Comparison of ENCODE assay signal across 11 cellular contexts in the genomic region with DNA sequence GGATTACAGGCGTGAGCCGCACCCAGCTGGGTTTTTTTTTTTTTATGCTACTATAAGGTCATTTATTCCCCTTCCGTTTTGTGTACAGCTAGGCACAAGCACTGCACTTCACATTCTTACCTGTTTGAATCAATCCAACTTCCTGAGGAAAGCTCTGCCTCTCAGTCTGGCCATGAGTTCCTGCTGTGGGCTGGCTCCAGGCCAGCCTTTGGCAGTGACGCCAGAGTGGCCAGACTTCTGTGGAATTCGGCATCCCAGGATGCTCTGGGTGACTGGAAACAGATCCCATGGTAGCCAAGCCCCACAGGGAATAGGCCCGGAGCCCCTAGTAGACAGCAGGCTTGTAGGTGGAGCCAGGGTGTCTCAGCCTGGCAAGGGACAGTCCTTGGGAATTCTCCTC. TPM values are rescaled to one million over a fixed set of nuclear protein-coding genes. Genes with fewer than 3 reads are reported as not detected.
DNase-seq lines count a peak whose midpoint lies in the region; ATAC-seq lines count a peak whose summit lies in the region.
"Had no signal": no experiment of that assay in that cellular context is flagged by ENCODE, and none has a peak within 500 bp of the region (broad histone marks: within the 10 kb centered on the region; RNA-seq: fewer than 3 reads in every experiment).

No MANE protein-coding gene starts in this region.

- H3K36me3 Mint-ChIP-seq in activated T-cell treated with anti-CD3 and anti-CD28 coated beads, Interleukin-2, amount 50 U/mL, for 24 hours (ENCODE audit: low read depth): no peaks in the 10 kb centered on the region
- H3K36me3 Mint-ChIP-seq in activated T-cell treated with anti-CD3 and anti-CD28 coated beads, Interleukin-2, amount 50 U/mL, for 4 hours (ENCODE audit: insufficient read depth): no peaks in the 10 kb centered on the region

- H3K4me3 Mint-ChIP-seq in activated T-cell treated with anti-CD3 and anti-CD28 coated beads, Interleukin-2, amount 50 U/mL, for 24 hours: no peak overlapping the region
- no peak overlapping the region for H3K4me3 Mint-ChIP-seq in activated T-cell treated with anti-CD3 and anti-CD28 coated beads, Interleukin-2, amount 50 U/mL, for 4 hours
- H3K4me3 Mint-ChIP-seq: B cell had no signal

- no peaks in the 10 kb centered on the region for H3K9me3 Mint-ChIP-seq in activated T-cell treated with anti-CD3 and anti-CD28 coated beads, Interleukin-2, amount 50 U/mL, for 24 hours
- no peaks in the 10 kb centered on the region for H3K9me3 Mint-ChIP-seq in activated T-cell treated with anti-CD3 and anti-CD28 coated beads, Interleukin-2, amount 50 U/mL, for 4 hours

- no peak for ATAC-seq in activated T-cell treated with anti-CD3 and anti-CD28 coated beads, Interleukin-2, amount 50 U/mL, for 4 hours
- peak; percentile 94 for ATAC-seq in left colon
- ATAC-seq in HG02870 (IDR thresholded peaks at IDR 0.05; ENCODE audit: unreplicated experiment): no peak
- ATAC-seq in HG03457 (IDR thresholded peaks at IDR 0.05; ENCODE audit: unreplicated experiment): no peak
- ATAC-seq in GM18867 (IDR thresholded peaks at IDR 0.05; ENCODE audit: unreplicated experiment): no peak

- peak overlapping the region; percentile 33 for H3K27ac Mint-ChIP-seq in activated T-cell treated with anti-CD3 and anti-CD28 coated beads, Interleukin-2, amount 50 U/mL, for 24 hours
- H3K27ac Mint-ChIP-seq: B cell had no signal

- intact Hi-C loops in left colon (cut with DNase I, micrococcal nuclease): no loop called here

- DNase-seq in activated T-cell treated with anti-CD3 and anti-CD28 coated beads, Interleukin-2, amount 50 U/mL, for 24 hours: no peak
- DNase-seq in activated T-cell treated with anti-CD3 and anti-CD28 coated beads, Interleukin-2, amount 50 U/mL, for 4 hours: no peak
- peak; percentile 77 for DNase-seq in cerebellar cortex (ENCODE audit: low spot score)
- DNase-seq in left colon: peak; percentile 58 to 68
- DNase-seq in retina: no peak
- DNase-seq: activated CD4-positive, alpha-beta T cell treated with anti-CD3 and anti-CD28 coated beads, Interleukin-2, amount 50 U/mL, for 1 hour had no signal

- H3K27me3 Mint-ChIP-seq in activated T-cell treated with anti-CD3 and anti-CD28 coated beads, Interleukin-2, amount 50 U/mL, for 24 hours: peaks cover 7% of the 10 kb centered on the region
- H3K27me3 Mint-ChIP-seq in activated T-cell treated with anti-CD3 and anti-CD28 coated beads, Interleukin-2, amount 50 U/mL, for 4 hours (ENCODE audit: low read depth): no peaks in the 10 kb centered on the region

- peaks cover 50% of the 10 kb centered on the region for H3K4me1 Mint-ChIP-seq in activated T-cell treated with anti-CD3 and anti-CD28 coated beads, Interleukin-2, amount 50 U/mL, for 24 hours (ENCODE audit: low read depth)
- peaks cover 2% of the 10 kb centered on the region for H3K4me1 Mint-ChIP-seq in activated T-cell treated with anti-CD3 and anti-CD28 coated beads, Interleukin-2, amount 50 U/mL, for 4 hours (ENCODE audit: low read depth)
- H3K4me1 Mint-ChIP-seq: B cell had no signal

RNA-seq across cellular contexts. Expression of a gene that starts 21.5 kb away (rescaled TPM):
- under 1 TPM in 2 of 3 donors, not detected in 1; 0.18 to 0.24 TPM for total RNA-seq in activated T-cell treated with anti-CD3 and anti-CD28 coated beads, Interleukin-2, amount 50 U/mL, for 4 hours
- 1 to 10 TPM; 2.8 to 3.8 TPM for total RNA-seq in left colon
- total RNA-seq: B cell, cardiac muscle cell had no signal

Comparison
In these comparisons a context has a peak if more than half of its experiments do, and no peak if none do; other contexts are left out.
1. DNase-seq: peak in cerebellar cortex (single experiment) and left colon (2 of 2); none in activated T-cell treated with anti-CD3 and anti-CD28 coated beads, Interleukin-2, amount 50 U/mL, for 24 hours (single experiment), activated T-cell treated with anti-CD3 and anti-CD28 coated beads, Interleukin-2, amount 50 U/mL, for 4 hours (single experiment) and retina (single experiment).